In the genomic region with DNA sequence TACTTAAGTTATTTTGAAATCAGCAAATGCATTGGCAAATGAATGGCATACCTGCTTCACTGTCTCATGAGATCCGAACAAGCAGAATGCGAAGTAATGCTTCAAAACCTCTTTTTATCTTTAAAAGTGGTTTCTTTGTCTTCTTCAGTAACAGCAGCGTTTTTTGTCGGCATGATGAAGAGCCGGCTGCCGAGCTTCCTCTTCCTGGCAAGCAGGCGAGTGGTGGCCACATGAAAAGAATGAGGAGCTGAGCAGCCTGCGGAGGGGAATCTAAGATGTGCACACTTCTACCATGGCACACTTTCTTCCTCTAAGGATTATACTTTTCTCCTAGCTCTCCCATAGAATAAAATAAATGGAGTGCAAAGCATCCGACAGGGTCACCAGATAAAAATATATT, we compare ENCODE assay signal across 13 cellular contexts. TPM values are rescaled to one million over a fixed set of nuclear protein-coding genes. Genes with fewer than 3 reads are reported as not detected.
DNase-seq lines count a peak whose midpoint lies in the region; ATAC-seq, FAIRE-seq and TF ChIP-seq lines count a peak whose summit lies in the region.
"Had no signal": no experiment of that assay in that cellular context is flagged by ENCODE, and none has a peak within 500 bp of the region (broad histone marks: within the 10 kb centered on the region; RNA-seq: fewer than 3 reads in every experiment).

No MANE protein-coding gene starts in this region.

- H3K9me3 ChIP-seq in astrocyte (ENCODE audit: insufficient read depth, low read depth, low read length) = no peaks in the 10 kb centered on the region
- H3K9me3 ChIP-seq: ovary, SJCRH30, upper lobe of right lung had no signal

- H3K4me3 Mint-ChIP-seq in activated CD4-positive, alpha-beta T cell treated with anti-CD3 and anti-CD28 coated beads, Interleukin-2, amount 10 ng/mL, durations not matched to agents 7 days and 5 days = peak overlapping the region; percentile 51
- H3K4me3 Mint-ChIP-seq in astrocyte (ENCODE audit: unreplicated experiment) = no peak overlapping the region

- no peak overlapping the region for H2AFZ ChIP-seq in astrocyte (ENCODE audit: low read depth, low read length)

- no peaks in the 10 kb centered on the region for H3K36me3 ChIP-seq in astrocyte (ENCODE audit: insufficient read depth, low read length)
- H3K36me3 ChIP-seq: ovary, SJCRH30, upper lobe of right lung had no signal

- H3K4me1 Mint-ChIP-seq in activated CD4-positive, alpha-beta T cell treated with anti-CD3 and anti-CD28 coated beads, Interleukin-2, amount 10 ng/mL, durations not matched to agents 7 days and 5 days = peaks cover 45% of the 10 kb centered on the region
- H3K4me1 Mint-ChIP-seq in astrocyte (ENCODE audit: low read depth, unreplicated experiment) = peaks cover 6% of the 10 kb centered on the region

- H4K20me1 ChIP-seq in astrocyte (ENCODE audit: insufficient read depth, low read length) = no peaks in the 10 kb centered on the region

- no peaks in the 10 kb centered on the region for H3K36me3 Mint-ChIP-seq in activated CD4-positive, alpha-beta T cell treated with anti-CD3 and anti-CD28 coated beads, Interleukin-2, amount 10 ng/mL, durations not matched to agents 7 days and 5 days (ENCODE audit: low read depth)
- no peaks in the 10 kb centered on the region for H3K36me3 Mint-ChIP-seq in astrocyte (ENCODE audit: low read depth, unreplicated experiment)

- no peak for TF ChIP-seq CTCF in astrocyte (IDR thresholded peaks at IDR 0.05; ENCODE audit: insufficient read depth, low read depth, low read length)

- peaks cover 2% of the 10 kb centered on the region for H3K4me1 ChIP-seq in astrocyte (ENCODE audit: insufficient read depth, low read length)
- H3K4me1 ChIP-seq: upper lobe of right lung had no signal

- POLR2A ChIA-PET in activated CD4-positive, alpha-beta T cell treated with anti-CD3 and anti-CD28 coated beads, Interleukin-2, amount 10 ng/mL, durations not matched to agents 7 days and 5 days (lab: Charles Lee) = no interaction called here

- no peaks in the 10 kb centered on the region for H3K9me3 Mint-ChIP-seq in activated CD4-positive, alpha-beta T cell treated with anti-CD3 and anti-CD28 coated beads, Interleukin-2, amount 10 ng/mL, durations not matched to agents 7 days and 5 days
- no peaks in the 10 kb centered on the region for H3K9me3 Mint-ChIP-seq in astrocyte (ENCODE audit: unreplicated experiment)

- peak overlapping the region; percentile 60 for H3K27ac Mint-ChIP-seq in activated CD4-positive, alpha-beta T cell treated with anti-CD3 and anti-CD28 coated beads, Interleukin-2, amount 10 ng/mL, durations not matched to agents 7 days and 5 days
- H3K27ac Mint-ChIP-seq in astrocyte (ENCODE audit: unreplicated experiment) = no peak overlapping the region

- H3K27me3 Mint-ChIP-seq in activated CD4-positive, alpha-beta T cell treated with anti-CD3 and anti-CD28 coated beads, Interleukin-2, amount 10 ng/mL, durations not matched to agents 7 days and 5 days = peaks cover 34% of the 10 kb centered on the region
- H3K27me3 Mint-ChIP-seq in astrocyte (ENCODE audit: low read depth, unreplicated experiment) = peaks cover 14% of the 10 kb centered on the region

- no peak overlapping the region for H3K4me2 ChIP-seq in astrocyte (ENCODE audit: low read length)

- peak; percentile 34 for DNase-seq in activated CD8-positive, alpha-beta memory T cell treated with anti-CD3 and anti-CD28 coated beads, Interleukin-2, amount 50 U/mL, for 1 hour (ENCODE audit: extremely low read depth)
- DNase-seq in activated CD8-positive, alpha-beta memory T cell treated with anti-CD3 and anti-CD28 coated beads for 24 hours = no peak
- DNase-seq in activated CD4-positive, alpha-beta T cell treated with anti-CD3 and anti-CD28 coated beads, Interleukin-2, amount 10 ng/mL, durations not matched to agents 7 days and 5 days = peak; percentile 73
- peak; percentile 6 for DNase-seq in astrocyte (ENCODE audit: low read depth)
- DNase-seq in stimulated activated naive CD8-positive, alpha-beta T cell treated with anti-CD3 and anti-CD28 coated beads, Interleukin-15, Interleukin-2, amounts not matched to agents 100 U/mL and 50 U/mL, for 24 hours = no peak
- DNase-seq in SIG-M5 treated with dmso at 0.1 percent for 504 hours (lab: John Stamatoyannopoulos, UW; ENCODE audit: unreplicated experiment) = no peak
- DNase-seq: GOT3, NCI-H226, ovary, SJCRH30, upper lobe of right lung had no signal

- no peak overlapping the region for H3K9ac ChIP-seq in astrocyte (ENCODE audit: low read length)

- H3K79me2 ChIP-seq in astrocyte (ENCODE audit: insufficient read depth, low read length) = no peaks in the 10 kb centered on the region

- ATAC-seq in stimulated activated naive CD8-positive, alpha-beta T cell treated with anti-CD3 and anti-CD28 coated beads, Interleukin-15, Interleukin-2, amounts not matched to agents 100 U/mL and 50 U/mL, for 24 hours = peak; percentile 38
- ATAC-seq in HG03342 (IDR thresholded peaks at IDR 0.05; ENCODE audit: unreplicated experiment) (no peak), GM19397 (IDR thresholded peaks at IDR 0.05; ENCODE audit: unreplicated experiment) (no peak)
- ATAC-seq: upper lobe of right lung had no signal

- peaks cover 12% of the 10 kb centered on the region for H3K27me3 ChIP-seq in astrocyte (ENCODE audit: insufficient read depth, low read length)
- H3K27me3 ChIP-seq: ovary, SJCRH30, upper lobe of right lung had no signal

- no peak for FAIRE-seq in astrocyte (lab: Jason Lieb, UNC)

- no peak overlapping the region for H3K4me3 ChIP-seq in astrocyte (ENCODE audit: insufficient read depth, low read depth, low read length)
- H3K4me3 ChIP-seq: ovary, SJCRH30, upper lobe of right lung had no signal

- CTCF ChIA-PET in activated CD4-positive, alpha-beta T cell treated with anti-CD3 and anti-CD28 coated beads, Interleukin-2, amount 10 ng/mL, durations not matched to agents 7 days and 5 days (lab: Charles Lee) = interaction anchor here (0.9 to 1.1 kb wide), 4 partner anchors 9 to 35 kb away, joined by 3 to 4 read pairs (median 4); no protein-coding TSS in a partner anchor

- H3K27ac ChIP-seq in astrocyte (ENCODE audit: low read depth, low read length) = no peak overlapping the region
- H3K27ac ChIP-seq: ovary, SJCRH30, upper lobe of right lung had no signal

RNA-seq across cellular contexts. Expression of a gene that starts 42.4 kb away (rescaled TPM):
- 10 to 100 TPM; 57.9 to 61.3 TPM for total RNA-seq in activated CD4-positive, alpha-beta T cell treated with anti-CD3 and anti-CD28 coated beads, Interleukin-2, amount 10 ng/mL, durations not matched to agents 7 days and 5 days
- total RNA-seq in astrocyte = 21.5 and 25.0 TPM in 2 replicates

Comparison
In these comparisons a context has a peak if more than half of its experiments do, and no peak if none do; other contexts are left out.
1. DNase-seq: peak in activated CD8-positive, alpha-beta memory T cell treated with anti-CD3 and anti-CD28 coated beads, Interleukin-2, amount 50 U/mL, for 1 hour (single experiment), activated CD4-positive, alpha-beta T cell treated with anti-CD3 and anti-CD28 coated beads, Interleukin-2, amount 10 ng/mL, durations not matched to agents 7 days and 5 days (single experiment) and astrocyte (single experiment); none in activated CD8-positive, alpha-beta memory T cell treated with anti-CD3 and anti-CD28 coated beads for 24 hours (single experiment), stimulated activated naive CD8-positive, alpha-beta T cell treated with anti-CD3 and anti-CD28 coated beads, Interleukin-15, Interleukin-2, amounts not matched to agents 100 U/mL and 50 U/mL, for 24 hours (single experiment) and SIG-M5 treated with dmso at 0.1 percent for 504 hours (single experiment).